24 cellular contexts compared by ENCODE assay signal in the genomic region with DNA sequence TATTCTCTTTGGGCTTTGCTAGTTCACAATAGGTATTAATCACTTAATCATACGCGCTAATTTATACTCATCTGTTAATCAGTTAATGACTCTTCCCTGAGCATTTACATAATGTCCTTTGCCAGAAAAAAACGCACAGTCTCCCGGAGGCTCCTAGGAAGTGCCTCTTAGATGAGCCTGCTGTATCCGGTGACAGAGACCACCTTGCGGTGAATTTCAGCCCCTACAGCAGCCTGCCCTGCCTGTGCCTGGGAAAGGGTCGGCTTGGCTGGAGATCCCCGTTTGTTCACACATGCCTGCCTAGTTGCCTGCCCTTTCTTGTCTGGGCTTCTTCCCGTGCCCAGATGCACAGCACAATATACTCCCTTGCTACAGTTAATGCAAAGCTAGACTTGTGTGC.
DNase-seq lines count a peak whose midpoint lies in the region; ATAC-seq, FAIRE-seq and TF ChIP-seq lines count a peak whose summit lies in the region.
"Had no signal": no experiment of that assay in that cellular context is flagged by ENCODE, and none has a peak within 500 bp of the region (broad histone marks: within the 10 kb centered on the region; RNA-seq: fewer than 3 reads in every experiment).

No MANE protein-coding gene starts in this region.

- H3K36me3 ChIP-seq in K562 (ENCODE audit: control insufficient read depth, insufficient read depth, low read length) = no peaks in the 10 kb centered on the region
- H3K36me3 ChIP-seq: HAP-1 had no signal

- H3K4me1 ChIP-seq in K562 (replicated peaks in 1 of 2; ENCODE audit: control insufficient read depth in 2 of 2, insufficient read depth in 2 of 2, low read length in 2 of 2) = no peaks in the 10 kb centered on the region
- H3K4me1 ChIP-seq: A549, HAP-1 had no signal

- 2% methylated on average over 9 of the region's 9 CpGs for WGBS in K562 (ENCODE audit: insufficient coverage, low coverage, missing lambda C conversion rate)

- ATAC-seq in K562 = peak; percentile 50; the same call in 2 of the 3 replicates
- peak; percentile 29 for ATAC-seq in esophagus mucosa
- ATAC-seq in HG02571 (IDR thresholded peaks at IDR 0.05; ENCODE audit: unreplicated experiment) = no peak
- ATAC-seq: A549, GM23338 had no signal

- H3K9me3 ChIP-seq in K562 (replicated peaks; ENCODE audit: control insufficient read depth, insufficient read depth, low read depth, low read length) = no peaks in the 10 kb centered on the region
- H3K9me3 ChIP-seq: A549, HAP-1 had no signal

- no peaks in the 10 kb centered on the region for H3K79me2 ChIP-seq in K562 (ENCODE audit: control insufficient read depth, insufficient read depth, low read length)

- intact Hi-C loops in K562 (cut with micrococcal nuclease) = no loop called here

- no peak overlapping the region for H3K4me3 ChIP-seq in K562
- H3K4me3 ChIP-seq: A549, GM23338, HAP-1 had no signal

- FAIRE-seq in K562 (lab: Jason Lieb, UNC) = no peak
- FAIRE-seq: A549, GM12891, GM18507, H54 had no signal

- in situ Hi-C loops in K562 (cut with MboI) = no loop called here

- TF ChIP-seq CTCF in K562 (IDR thresholded peaks at IDR 0.05 in 2 of 3, conservative IDR thresholded peaks at IDR 0.05 in 1 of 3; ENCODE audit: insufficient read depth in 2 of 3, low read depth in 1 of 3, low read length in 3 of 3) = 0 out of 6 replicates have a peak, but pooled peaks of 1 of the 3 experiments have one; percentile 11

- no peak for TF ChIP-seq EP300 in K562 (IDR thresholded peaks at IDR 0.05; ENCODE audit: low read length)

- no peaks in the 10 kb centered on the region for H3K9me1 ChIP-seq in K562 (ENCODE audit: control insufficient read depth, insufficient read depth, low read length)

- no peak for TF ChIP-seq POLR2A in K562 (conservative IDR thresholded peaks at IDR 0.05)

- no peaks in the 10 kb centered on the region for H4K20me1 ChIP-seq in K562 (replicated peaks; ENCODE audit: control insufficient read depth, insufficient read depth, low read length)

- peak; percentile 12 for DNase-seq in activated effector memory CD4-positive, alpha-beta T cell treated with anti-CD3 and anti-CD28 coated beads, Interleukin-2, amount 50 U/mL, for 16 hours
- no peak for DNase-seq in activated effector memory CD4-positive, alpha-beta T cell treated with Interleukin-2 at 50 U/mL for 16 hours
- DNase-seq in K562 (ENCODE audit: extremely low read depth in 1 of 4, low spot score in 3 of 4) = no peak
- no peak for DNase-seq in activated CD4-positive, alpha-beta T cell treated with anti-CD3 and anti-CD28 coated beads, Interleukin-2, amount 50 U/mL, for 4 hours
- DNase-seq in nucleus accumbens (lab: John Stamatoyannopoulos, UW) = no peak
- DNase-seq: 8988T; ACHN; C1 segment of cervical spinal cord; Calu3; CD4-positive, alpha-beta memory T cell; COR-L47; DMS 273 treated with DMSO at 0.1 percent for 48 hours; DMS79; EL; GF-D8; HFFc6 had no signal

- H3K4me2 ChIP-seq in K562 (ENCODE audit: insufficient read depth, low read length) = no peak overlapping the region
- H3K4me2 ChIP-seq: A549, GM23338 had no signal

- no peak overlapping the region for H3K9ac ChIP-seq in K562 (ENCODE audit: insufficient read depth in 1 of 2, low read depth in 2 of 2, low read length in 2 of 2)

- BruUV-seq in K562 (replicated peaks; lab: Mats Ljungman, UMichigan) = no TSS peak

- H2AFZ ChIP-seq in K562 (ENCODE audit: low read depth, low read length) = no peak overlapping the region
- H2AFZ ChIP-seq: GM23338 had no signal

- peaks cover 36 to 54% of the 10 kb centered on the region in 2 experiments for H3K27me3 ChIP-seq in K562 (ENCODE audit: control insufficient read depth in 2 of 2, insufficient read depth in 2 of 2, low read length in 2 of 2)

- no peak overlapping the region for H3K27ac ChIP-seq in K562 (ENCODE audit: extremely low read depth, low read depth, low read length)
- H3K27ac ChIP-seq: A549 had no signal

- no peak for TF ChIP-seq RAD21 in K562 (CRISPR knock-in tag; conservative IDR thresholded peaks at IDR 0.05 in 1 of 2, IDR thresholded peaks at IDR 0.05 in 1 of 2)

- POLR2A ChIA-PET in K562 (lab: Yijun Ruan, JAX) = no interaction called here

- CTCF ChIA-PET in K562 (lab: Yijun Ruan, JAX; ENCODE audit: low intra/inter-chr PET ratio) = no interaction called here

TF ChIP-seq in K562, 482 proteins besides CTCF, POLR2A, EP300 and RAD21:
- TF ChIP-seq PURB (CRISPR knock-in tag; IDR thresholded peaks at IDR 0.05; ENCODE audit: low read depth) (no peak), NFIC (IDR thresholded peaks at IDR 0.05) (no peak), BMI1 (IDR thresholded peaks at IDR 0.05; ENCODE audit: low read length) (no peak), HNRNPLL (IDR thresholded peaks at IDR 0.05; ENCODE audit: low read depth, low read length, poor library complexity, severe bottlenecking) (no peak), ZNF175 (CRISPR knock-in tag; IDR thresholded peaks at IDR 0.05; ENCODE audit: low read depth) (no peak), GATAD2B (IDR thresholded peaks at IDR 0.05; ENCODE audit: borderline replicate concordance) (no peak), ZNF507 (tag; conservative IDR thresholded peaks at IDR 0.05) (no peak), ZNF146 (CRISPR knock-in tag; IDR thresholded peaks at IDR 0.05; ENCODE audit: unreplicated experiment) (no peak), CHD1 (IDR thresholded peaks at IDR 0.05; ENCODE audit: low read length) (no peak), ESRRA (IDR thresholded peaks at IDR 0.05; ENCODE audit: borderline replicate concordance, low read depth) (no peak), KLF1 (tag; IDR thresholded peaks at IDR 0.05) (no peak), ZNF354B (CRISPR knock-in tag; IDR thresholded peaks at IDR 0.05) (no peak), ZNF717 (CRISPR knock-in tag; IDR thresholded peaks at IDR 0.05) (no peak), ZNF324 (CRISPR knock-in tag; IDR thresholded peaks at IDR 0.05) (no peak)
- TF ChIP-seq, protein P1, sequence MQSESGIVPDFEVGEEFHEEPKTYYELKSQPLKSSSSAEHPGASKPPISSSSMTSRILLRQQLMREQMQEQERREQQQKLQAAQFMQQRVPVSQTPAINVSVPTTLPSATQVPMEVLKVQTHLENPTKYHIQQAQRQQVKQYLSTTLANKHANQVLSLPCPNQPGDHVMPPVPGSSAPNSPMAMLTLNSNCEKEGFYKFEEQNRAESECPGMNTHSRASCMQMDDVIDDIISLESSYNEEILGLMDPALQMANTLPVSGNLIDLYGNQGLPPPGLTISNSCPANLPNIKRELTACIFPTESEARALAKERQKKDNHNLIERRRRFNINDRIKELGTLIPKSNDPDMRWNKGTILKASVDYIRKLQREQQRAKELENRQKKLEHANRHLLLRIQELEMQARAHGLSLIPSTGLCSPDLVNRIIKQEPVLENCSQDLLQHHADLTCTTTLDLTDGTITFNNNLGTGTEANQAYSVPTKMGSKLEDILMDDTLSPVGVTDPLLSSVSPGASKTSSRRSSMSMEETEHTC (IDR thresholded peaks at IDR 0.05) = no peak
